8 cellular contexts compared by ENCODE assay signal in genomic region chr11:14359573-14360031, GRCh38. TPM values are rescaled to one million over a fixed set of nuclear protein-coding genes. Genes with fewer than 3 reads are reported as not detected.
A peak's percentile ranks its signal among the peaks of the same experiment; 100 is the strongest.
DNase-seq lines count a peak whose midpoint lies in the region; ATAC-seq, FAIRE-seq and TF ChIP-seq lines count a peak whose summit lies in the region.

No MANE protein-coding gene starts in this region.

- H2BK12ac ChIP-seq in neuronal stem cell (ENCODE audit: low read length), result no peak overlapping the region

- H2AFZ ChIP-seq in endothelial cell of umbilical vein (ENCODE audit: low read depth, low read length) (peak overlapping the region; percentile 95), neuronal stem cell (ENCODE audit: low read length) (peak overlapping the region; percentile 91)

- no peaks in the 10 kb centered on the region for H3K9me2 ChIP-seq in DOHH2 (replicated peaks; ENCODE audit: control insufficient read depth, low read length)

- peak overlapping the region; percentile 89 for H3K4me3 ChIP-seq in DOHH2 (ENCODE audit: low read length)
- peak overlapping the region; percentile 75 for H3K4me3 ChIP-seq in NT2/D1 (ENCODE audit: insufficient read length, low read depth)
- peak overlapping the region in 1 of 3 experiments; percentile 71 for H3K4me3 ChIP-seq in endothelial cell of umbilical vein (replicated peaks in 1 of 3; ENCODE audit: insufficient read depth in 1 of 3, low read depth in 1 of 3, low read length in 3 of 3)
- peak overlapping the region in 1 of 2 donors; percentile 61 for H3K4me3 ChIP-seq in neuronal stem cell (ENCODE audit: low read length in 2 of 2)
- H3K4me3 ChIP-seq in small intestine (ENCODE audit: low read depth in 1 of 2, low read length in 2 of 2), result no peak overlapping the region

- H3K9me3 ChIP-seq in DOHH2 (ENCODE audit: control insufficient read depth, insufficient read depth, low read length) (no peaks in the 10 kb centered on the region), NT2/D1 (ENCODE audit: insufficient read depth, low read length) (no peaks in the 10 kb centered on the region), endothelial cell of umbilical vein (replicated peaks; ENCODE audit: control insufficient read depth, insufficient read depth, low read length) (no peaks in the 10 kb centered on the region), neuronal stem cell (replicated peaks in 1 of 2; ENCODE audit: control insufficient read depth in 2 of 2, insufficient read depth in 1 of 2, low read depth in 1 of 2, low read length in 2 of 2) (no peaks in the 10 kb centered on the region), small intestine (ENCODE audit: control insufficient read depth, low read depth) (no peaks in the 10 kb centered on the region)

- H3K36me3 ChIP-seq in DOHH2 (ENCODE audit: control insufficient read depth, low read length) (peaks cover 18% of the 10 kb centered on the region), NT2/D1 (ENCODE audit: insufficient read depth, insufficient read length, low read length) (peaks cover 10% of the 10 kb centered on the region), endothelial cell of umbilical vein (ENCODE audit: control insufficient read depth in 2 of 2, extremely low read depth in 1 of 2, insufficient read depth in 2 of 2, low read length in 2 of 2) (no peaks in the 10 kb centered on the region), neuronal stem cell (replicated peaks in 1 of 2; ENCODE audit: control insufficient read depth in 2 of 2, insufficient read depth in 2 of 2, low read length in 2 of 2) (no peaks in the 10 kb centered on the region), small intestine (ENCODE audit: control insufficient read depth in 2 of 2, insufficient read depth in 2 of 2, low read length in 2 of 2) (no peaks in the 10 kb centered on the region)

- H3K27me3 ChIP-seq in DOHH2 (ENCODE audit: control insufficient read depth, low read length) (no peaks in the 10 kb centered on the region; the same call in 1 of the 2 replicates), NT2/D1 (ENCODE audit: insufficient read depth, insufficient read length) (peaks cover 8% of the 10 kb centered on the region), endothelial cell of umbilical vein (ENCODE audit: control insufficient read depth in 2 of 2, insufficient read depth in 2 of 2, low read length in 2 of 2) (no peaks in the 10 kb centered on the region), neuronal stem cell (ENCODE audit: control insufficient read depth in 3 of 3, insufficient read depth in 3 of 3, low read depth in 1 of 3, low read length in 3 of 3) (no peaks in the 10 kb centered on the region), small intestine (ENCODE audit: control insufficient read depth in 2 of 2, insufficient read depth in 2 of 2, low read length in 2 of 2) (no peaks in the 10 kb centered on the region)

- CTCF ChIA-PET in endothelial cell of umbilical vein (lab: Charles Lee), result interaction anchor here (1.0 to 1.4 kb wide), 2 partner anchors 59 to 96 kb away, joined by 3 to 5 read pairs; no protein-coding TSS in a partner anchor

- no peak overlapping the region for H2AK5ac ChIP-seq in neuronal stem cell (ENCODE audit: low read depth, low read length)

- H2BK5ac ChIP-seq in neuronal stem cell (ENCODE audit: low read length), result no peak overlapping the region

- dilution Hi-C loops in endothelial cell of umbilical vein (cut with MboI; ENCODE audit: extremely low pct_ligation_motif_present, low sequenced_read_pairs), result no loop called here

- H3K27ac ChIP-seq in DOHH2 (ENCODE audit: low read depth, low read length), result no peak overlapping the region
- H3K27ac ChIP-seq in endothelial cell of umbilical vein (ENCODE audit: insufficient read depth, low read depth, low read length), result no peak overlapping the region
- H3K27ac ChIP-seq in neuronal stem cell (replicated peaks; ENCODE audit: low read length), result no peak overlapping the region
- no peak overlapping the region for H3K27ac ChIP-seq in small intestine (ENCODE audit: low read depth in 1 of 2, low read length in 1 of 2)

- TF ChIP-seq CTCF in DOHH2 (IDR thresholded peaks at IDR 0.05; ENCODE audit: low read depth, low read length, poor library complexity, severe bottlenecking) (no peak), endothelial cell of umbilical vein (IDR thresholded peaks at IDR 0.05; ENCODE audit: extremely low read depth in 1 of 2, insufficient read depth in 1 of 2, low read depth in 1 of 2, low read length in 2 of 2) (no peak)

- no peak overlapping the region for H4K91ac ChIP-seq in neuronal stem cell (ENCODE audit: low read depth, low read length, poor library complexity)

- no peak for DNase-seq in NT2/D1 (ENCODE audit: low read depth, low spot score)
- no peak for DNase-seq in endothelial cell of umbilical vein (ENCODE audit: low read depth, low spot score)
- no peak for DNase-seq in neuronal stem cell (ENCODE audit: low spot score)
- no peak for DNase-seq in NCI-H226
- no peak for DNase-seq in small intestine

- H2BK15ac ChIP-seq in neuronal stem cell (ENCODE audit: low read length), result no peak overlapping the region

- H3K9ac ChIP-seq in NT2/D1 (ENCODE audit: insufficient read length, low read depth) (peak overlapping the region; percentile 42), endothelial cell of umbilical vein (replicated peaks; ENCODE audit: extremely low read depth, insufficient read depth, low read length) (peak overlapping the region; percentile 97), neuronal stem cell (ENCODE audit: low read depth, low read length, poor library complexity) (no peak overlapping the region)

- H3K9me1 ChIP-seq in endothelial cell of umbilical vein (replicated peaks; ENCODE audit: control insufficient read depth, extremely low read depth, insufficient read depth, low read length), result no peaks in the 10 kb centered on the region

- H3K79me2 ChIP-seq in DOHH2 (ENCODE audit: control insufficient read depth, low read length) (peaks cover 43% of the 10 kb centered on the region), endothelial cell of umbilical vein (ENCODE audit: control insufficient read depth, insufficient read depth, low read length) (peaks cover 42% of the 10 kb centered on the region)

- H3K14ac ChIP-seq in neuronal stem cell (ENCODE audit: low read length), result no peak overlapping the region

- FAIRE-seq in endothelial cell of umbilical vein (lab: Jason Lieb, UNC), result no peak
- no peak for FAIRE-seq in small intestine (lab: Jason Lieb, UNC)

- peaks cover 35% of the 10 kb centered on the region for H3K4me1 ChIP-seq in DOHH2 (ENCODE audit: control insufficient read depth, low read length)
- peaks cover 5% of the 10 kb centered on the region for H3K4me1 ChIP-seq in NT2/D1 (ENCODE audit: insufficient read depth, insufficient read length)
- peaks cover 9% of the 10 kb centered on the region for H3K4me1 ChIP-seq in endothelial cell of umbilical vein (ENCODE audit: control insufficient read depth, extremely low read depth, insufficient read depth, low read length)
- peaks cover 3 to 4% of the 10 kb centered on the region in 2 donors for H3K4me1 ChIP-seq in neuronal stem cell (ENCODE audit: control insufficient read depth in 2 of 2, insufficient read depth in 1 of 2, low read depth in 1 of 2, low read length in 2 of 2)
- H3K4me1 ChIP-seq in small intestine (ENCODE audit: control insufficient read depth in 2 of 2, insufficient read depth in 1 of 2, low read depth in 1 of 2, low read length in 1 of 2), result peaks cover 0 to 2% of the 10 kb centered on the region in 2 donors

- ATAC-seq in GM19397 (IDR thresholded peaks at IDR 0.05; ENCODE audit: unreplicated experiment) (no peak), GM21529 (IDR thresholded peaks at IDR 0.05; ENCODE audit: unreplicated experiment) (no peak)

- WGBS in neuronal stem cell (ENCODE audit: extremely low coverage in 2 of 2, insufficient read length in 2 of 2, insufficient replicate concordance in 1 of 2), 2 donors, result no CpG with 5 or more reads among the region's 5 CpGs
- WGBS in small intestine, 3 donors, result 63 to 72% (median 67%) methylated on average over 5 of the region's 5 CpGs

- no peak overlapping the region for H2BK120ac ChIP-seq in neuronal stem cell (ENCODE audit: low read depth, low read length)

- H3K18ac ChIP-seq in neuronal stem cell (ENCODE audit: low read length), result no peak overlapping the region

- POLR2A ChIA-PET in endothelial cell of umbilical vein (lab: Charles Lee), result interaction anchor here (0.7 kb wide), 1 partner anchor 96 kb away, joined by 5 read pairs; no protein-coding TSS in a partner anchor

- peak overlapping the region; percentile 83 for H3K4me2 ChIP-seq in DOHH2 (ENCODE audit: low read length)
- H3K4me2 ChIP-seq in endothelial cell of umbilical vein (ENCODE audit: insufficient read depth, low read length), result peak overlapping the region; percentile 97
- no peak overlapping the region for H3K4me2 ChIP-seq in neuronal stem cell (ENCODE audit: insufficient read depth, low read length, poor library complexity, severe bottlenecking)

- no peak overlapping the region for H3K4ac ChIP-seq in neuronal stem cell (ENCODE audit: low read length)

- no peaks in the 10 kb centered on the region; the same call in 1 of the 2 replicates for H3F3A ChIP-seq in DOHH2 (ENCODE audit: control insufficient read depth, insufficient read depth)

- BruUV-seq in endothelial cell of umbilical vein (replicated peaks; lab: Mats Ljungman, UMichigan), result no TSS peak

- H3K23ac ChIP-seq in neuronal stem cell (ENCODE audit: low read depth, low read length, poor library complexity), result no peak overlapping the region

- no peaks in the 10 kb centered on the region for H3K79me1 ChIP-seq in neuronal stem cell (ENCODE audit: low read depth, low read length)

- H4K8ac ChIP-seq in neuronal stem cell (ENCODE audit: low read depth, low read length), result no peak overlapping the region

- intact Hi-C loops in endothelial cell of umbilical vein (cut with micrococcal nuclease), result loop anchor here (1.0 to 2.0 kb wide), 5 partner anchors 17 to 87 kb away; no protein-coding TSS in a partner anchor

- H4K20me1 ChIP-seq in DOHH2 (ENCODE audit: control insufficient read depth, insufficient read depth, low read depth, low read length) (peaks cover 18% of the 10 kb centered on the region; the same call in 1 of the 2 replicates), endothelial cell of umbilical vein (replicated peaks; ENCODE audit: control insufficient read depth, extremely low read depth, insufficient read depth, low read length) (no peaks in the 10 kb centered on the region)

- TF ChIP-seq POLR2A in endothelial cell of umbilical vein (IDR thresholded peaks at IDR 0.05; ENCODE audit: low read depth, low read length), result no peak

RNA-seq across cellular contexts. Expression of gene RRAS2, which starts 0.6 kb away (rescaled TPM):
- total RNA-seq in endothelial cell of umbilical vein, result 80.5 and 84.4 TPM in 2 replicates
- polyA plus RNA-seq in endothelial cell of umbilical vein (26.6 and 30.1 TPM in 2 replicates), small intestine (10 to 100 TPM; 16.1 to 39.8 (median 32.7) TPM)
- 36.3 and 39.5 TPM in 2 replicates for polyA plus RNA-seq in endothelial cell of umbilical vein (2011; cell fraction: cytosol; rRNA removed)
- polyA plus RNA-seq in endothelial cell of umbilical vein (2011; cell fraction: nucleus; rRNA removed), result 17.3 and 23.7 TPM in 2 replicates
- 83.6 and 104 TPM in 2 replicates for polyA plus RNA-seq in endothelial cell of umbilical vein (2012)
- 20.3 and 22.2 TPM in 2 replicates for polyA minus RNA-seq in endothelial cell of umbilical vein
- 23.4 TPM for polyA minus RNA-seq in endothelial cell of umbilical vein (2011; cell fraction: cytosol; rRNA and poly(A)+ RNA removed)
- 25.1 and 26.7 TPM in 2 replicates for polyA minus RNA-seq in endothelial cell of umbilical vein (2011; cell fraction: nucleus; rRNA and poly(A)+ RNA removed)
- polyA plus RNA-seq in neuronal stem cell (2013, experiment 1 of 2), result 53.5 TPM
- polyA plus RNA-seq in neuronal stem cell (2013, experiment 2 of 2), result 52.9 TPM

Comparison
In these comparisons a context has a peak if more than half of its experiments do, and no peak if none do; other contexts are left out.
1. H3K4me3 ChIP-seq: peak in DOHH2 (single experiment) and NT2/D1 (single experiment); none in small intestine (0 of 2).